ENCODE assay signal across 14 cellular contexts in the genomic region with DNA sequence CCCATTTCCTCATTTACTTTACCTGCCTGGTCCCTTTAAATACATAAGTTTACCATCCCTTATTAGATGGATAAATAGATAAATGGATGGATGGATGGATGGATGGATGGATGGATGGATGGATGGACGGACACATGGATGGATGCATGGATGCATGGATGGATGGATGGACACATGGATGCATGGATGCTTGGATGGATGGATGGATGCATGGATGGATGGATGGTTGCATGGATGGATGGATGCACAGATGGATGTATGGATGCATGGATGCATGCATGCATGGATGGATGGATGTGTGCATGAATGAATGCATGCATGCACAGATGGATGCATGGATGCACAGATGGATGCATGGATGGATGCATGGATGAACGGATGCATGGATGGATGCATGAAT.
DNase-seq lines count a peak whose midpoint lies in the region; ATAC-seq, FAIRE-seq and TF ChIP-seq lines count a peak whose summit lies in the region.
"Had no signal": no experiment of that assay in that cellular context is flagged by ENCODE, and none has a peak within 500 bp of the region (broad histone marks: within the 10 kb centered on the region; RNA-seq: fewer than 3 reads in every experiment).

No MANE protein-coding gene starts in this region.

- peaks cover 1% of the 10 kb centered on the region for H3K9me3 Mint-ChIP-seq in astrocyte (ENCODE audit: unreplicated experiment)
- peaks cover 0 to 2% (median 0%) of the 10 kb centered on the region in 6 donors for H3K9me3 Mint-ChIP-seq in immature natural killer cell
- H3K9me3 Mint-ChIP-seq: CD8-positive, alpha-beta T cell had no signal

- H3K4me3 ChIP-seq in HEK293 (ENCODE audit: low read depth, low read length) (no peak overlapping the region), astrocyte (ENCODE audit: insufficient read depth, low read depth, low read length) (no peak overlapping the region)
- H3K4me3 ChIP-seq: A549 had no signal

- H3K4me1 ChIP-seq in HEK293 (ENCODE audit: control insufficient read depth, insufficient read depth, low read length): no peaks in the 10 kb centered on the region
- H3K4me1 ChIP-seq in astrocyte (ENCODE audit: insufficient read depth, low read length): peaks cover 26% of the 10 kb centered on the region
- H3K4me1 ChIP-seq: BE2C, Caco-2 had no signal

- H3K27me3 ChIP-seq in astrocyte (ENCODE audit: insufficient read depth, low read length): no peaks in the 10 kb centered on the region
- H3K27me3 ChIP-seq: BE2C had no signal

- H3K27me3 Mint-ChIP-seq in astrocyte (ENCODE audit: low read depth, unreplicated experiment) (no peaks in the 10 kb centered on the region), immature natural killer cell (ENCODE audit: low read depth in 3 of 3) (peaks cover 3 to 18% (median 3%) of the 10 kb centered on the region in 3 donors)

- no peak for TF ChIP-seq CTCF in HEK293 (tag by site-specific recombination; IDR thresholded peaks at IDR 0.05)
- TF ChIP-seq CTCF in astrocyte (IDR thresholded peaks at IDR 0.05; ENCODE audit: insufficient read depth, low read depth, low read length): no peak

- no peak overlapping the region for H3K9ac ChIP-seq in astrocyte (ENCODE audit: low read length)

- H3K4me1 Mint-ChIP-seq in astrocyte (ENCODE audit: low read depth, unreplicated experiment) (peaks cover 18% of the 10 kb centered on the region), immature natural killer cell (peaks cover 18 to 31% of the 10 kb centered on the region in 2 donors)

- FAIRE-seq in astrocyte (lab: Jason Lieb, UNC): no peak
- FAIRE-seq: A549 had no signal

- no peak overlapping the region for H3K4me2 ChIP-seq in astrocyte (ENCODE audit: low read length)

- H4K20me1 ChIP-seq in astrocyte (ENCODE audit: insufficient read depth, low read length): peaks cover 11% of the 10 kb centered on the region

- H3K36me3 ChIP-seq in HEK293 (ENCODE audit: control insufficient read depth in 2 of 2, insufficient read depth in 1 of 2, low read length in 2 of 2): no peaks in the 10 kb centered on the region
- H3K36me3 ChIP-seq in astrocyte (ENCODE audit: insufficient read depth, low read length): no peaks in the 10 kb centered on the region
- H3K36me3 ChIP-seq: BE2C had no signal

- CTCF ChIA-PET in HEK293 (lab: Yijun Ruan, JAX): interaction anchor here (0.7 kb wide), 1 partner anchor 12 kb away, joined by 3 read pairs; no protein-coding TSS in a partner anchor

- H3K27ac ChIP-seq in HEK293 (ENCODE audit: extremely low read depth, low read depth, low read length) (no peak overlapping the region), astrocyte (ENCODE audit: low read depth, low read length) (no peak overlapping the region)
- H3K27ac ChIP-seq: C4-2B had no signal

- H3K27ac Mint-ChIP-seq in astrocyte (ENCODE audit: unreplicated experiment): peak overlapping the region; percentile 27
- H3K27ac Mint-ChIP-seq in immature natural killer cell: peak overlapping the region in 1 of 6 donors; percentile 4
- H3K27ac Mint-ChIP-seq: CD8-positive, alpha-beta T cell had no signal

- POLR2A ChIA-PET in HEK293 (lab: Yijun Ruan, JAX): no interaction called here

- H3K9me3 ChIP-seq in HEK293 (ENCODE audit: control insufficient read depth, insufficient read depth, low read depth, low read length): no peaks in the 10 kb centered on the region
- no peaks in the 10 kb centered on the region for H3K9me3 ChIP-seq in astrocyte (ENCODE audit: insufficient read depth, low read depth, low read length)
- H3K9me3 ChIP-seq: A549, BE2C, Caco-2 had no signal

- peaks cover 68% of the 10 kb centered on the region for H3K79me2 ChIP-seq in astrocyte (ENCODE audit: insufficient read depth, low read length)

- H3K36me3 Mint-ChIP-seq in astrocyte (ENCODE audit: low read depth, unreplicated experiment) (no peaks in the 10 kb centered on the region), immature natural killer cell (no peaks in the 10 kb centered on the region)
- H3K36me3 Mint-ChIP-seq: CD8-positive, alpha-beta T cell had no signal

- H3K4me3 Mint-ChIP-seq in astrocyte (ENCODE audit: unreplicated experiment) (no peak overlapping the region), immature natural killer cell (peak overlapping the region in 4 of 5 donors; percentile 11 to 72 (median 42))
- H3K4me3 Mint-ChIP-seq: CD8-positive, alpha-beta T cell had no signal

- no peak overlapping the region for H2AFZ ChIP-seq in astrocyte (ENCODE audit: low read depth, low read length)

- no peak for DNase-seq in astrocyte (ENCODE audit: low read depth)
- no peak for DNase-seq in immature natural killer cell
- DNase-seq in activated CD8-positive, alpha-beta memory T cell treated with anti-CD3 and anti-CD28 coated beads, Interleukin-2, amount 50 U/mL, for 48 hours: no peak
- no peak for DNase-seq in activated CD4-positive, alpha-beta T cell treated with anti-CD3 and anti-CD28 coated beads for 48 hours
- DNase-seq: BE2C; Caco-2; CD8-positive, alpha-beta T cell; DND-41; GDM1 had no signal

- ATAC-seq in HG02973 (IDR thresholded peaks at IDR 0.05; ENCODE audit: unreplicated experiment): no peak
- ATAC-seq: CD8-positive, alpha-beta T cell; HCT116 had no signal

TF ChIP-seq in HEK293, 187 proteins besides CTCF, POLR2A, EP300 and RAD21:
- TF ChIP-seq ZBTB17 (tag by site-specific recombination; IDR thresholded peaks at IDR 0.05) (peak; percentile 85), ZNF366 (tag by site-specific recombination; conservative IDR thresholded peaks at IDR 0.05) (peak; percentile 88), TRIM28 (IDR thresholded peaks at IDR 0.05; ENCODE audit: borderline replicate concordance, low read length) (no peak)
- TF ChIP-seq, protein P1, sequence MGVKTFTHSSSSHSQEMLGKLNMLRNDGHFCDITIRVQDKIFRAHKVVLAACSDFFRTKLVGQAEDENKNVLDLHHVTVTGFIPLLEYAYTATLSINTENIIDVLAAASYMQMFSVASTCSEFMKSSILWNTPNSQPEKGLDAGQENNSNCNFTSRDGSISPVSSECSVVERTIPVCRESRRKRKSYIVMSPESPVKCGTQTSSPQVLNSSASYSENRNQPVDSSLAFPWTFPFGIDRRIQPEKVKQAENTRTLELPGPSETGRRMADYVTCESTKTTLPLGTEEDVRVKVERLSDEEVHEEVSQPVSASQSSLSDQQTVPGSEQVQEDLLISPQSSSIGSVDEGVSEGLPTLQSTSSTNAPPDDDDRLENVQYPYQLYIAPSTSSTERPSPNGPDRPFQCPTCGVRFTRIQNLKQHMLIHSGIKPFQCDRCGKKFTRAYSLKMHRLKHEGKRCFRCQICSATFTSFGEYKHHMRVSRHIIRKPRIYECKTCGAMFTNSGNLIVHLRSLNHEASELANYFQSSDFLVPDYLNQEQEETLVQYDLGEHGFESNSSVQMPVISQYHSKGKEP (tag by site-specific recombination; IDR thresholded peaks at IDR 0.05): 0 out of 2 replicates have a peak, but pooled peaks have one; percentile 17
TF ChIP-seq in HEK293: peak in this region for 3.
